ENCODE assay signal across 1 cellular context in genomic region chr17:38861399-38861843, GRCh38.
TF ChIP-seq lines count a peak whose summit lies in the region.

No MANE protein-coding gene starts in this region.

TF ChIP-seq in A549, 52 proteins besides CTCF, POLR2A, EP300 and RAD21 (continued from another document):
- TF ChIP-seq ESRRA (IDR thresholded peaks at IDR 0.05; ENCODE audit: borderline replicate concordance, low read length), result no peak; the same call in 1 of the 2 replicates
- no peak for TF ChIP-seq NPAS2 (CRISPR knock-in tag; IDR thresholded peaks at IDR 0.05; ENCODE audit: borderline replicate concordance)
- no peak for TF ChIP-seq RNF2 (IDR thresholded peaks at IDR 0.05; ENCODE audit: borderline replicate concordance, low read depth)
- no peak for TF ChIP-seq KDM5A (IDR thresholded peaks at IDR 0.05)
- TF ChIP-seq SMC3 (IDR thresholded peaks at IDR 0.05), result 0 out of 3 replicates have a peak, but pooled peaks have one; percentile 8
- no peak for TF ChIP-seq RFX5 (IDR thresholded peaks at IDR 0.05)
- TF ChIP-seq GATA3 (IDR thresholded peaks at IDR 0.05; ENCODE audit: borderline replicate concordance), result no peak
- TF ChIP-seq TFCP2L1 (CRISPR knock-in tag; IDR thresholded peaks at IDR 0.05), result peak; percentile 78; the same call in 1 of the 2 replicates
- TF ChIP-seq SREBF2 (IDR thresholded peaks at IDR 0.05), result peak; percentile 68
- TF ChIP-seq HOXA7 (CRISPR knock-in tag; IDR thresholded peaks at IDR 0.05), result peak; percentile 80; the same call in 1 of the 2 replicates
- no peak for TF ChIP-seq CBX8 (IDR thresholded peaks at IDR 0.05)
- TF ChIP-seq NFE2L2 (conservative IDR thresholded peaks at IDR 0.05; ENCODE audit: low read length), result no peak
- peak; percentile 88 for TF ChIP-seq FOSB (CRISPR knock-in tag; IDR thresholded peaks at IDR 0.05)
- TF ChIP-seq MYC (IDR thresholded peaks at IDR 0.05; ENCODE audit: borderline replicate concordance, low read length), result no peak
- no peak for TF ChIP-seq HOXB13 (CRISPR knock-in tag; IDR thresholded peaks at IDR 0.05; ENCODE audit: low read depth)
- no peak for TF ChIP-seq MAX (IDR thresholded peaks at IDR 0.05)
- 0 out of 2 replicates have a peak, but pooled peaks have one; percentile 72 for TF ChIP-seq TP53 (CRISPR knock-in tag; IDR thresholded peaks at IDR 0.05)
- TF ChIP-seq POLR2AphosphoS2 (conservative IDR thresholded peaks at IDR 0.05; ENCODE audit: low read length), result no peak
